ENCODE assay signal across 15 cellular contexts in the genomic region with DNA sequence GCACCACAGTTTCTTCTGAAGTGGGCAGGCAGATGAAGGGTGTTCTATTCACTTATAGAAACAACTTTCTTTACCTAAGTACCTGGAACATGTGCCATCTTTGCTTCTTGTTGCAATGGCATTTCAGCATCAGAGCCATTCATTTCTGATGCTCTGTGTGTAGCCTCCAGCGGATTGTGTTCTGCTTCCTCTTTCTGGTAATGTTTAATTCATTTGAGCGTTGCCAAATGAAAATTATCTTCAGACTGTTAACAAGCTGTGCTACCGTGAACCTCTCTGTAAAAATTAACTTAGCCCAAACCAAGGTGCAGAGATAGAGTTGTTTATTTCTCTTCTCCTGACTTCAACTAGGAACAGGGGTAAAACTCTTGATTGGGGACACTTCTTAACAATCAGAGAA.
DNase-seq lines count a peak whose midpoint lies in the region; ATAC-seq, FAIRE-seq and TF ChIP-seq lines count a peak whose summit lies in the region.
"Had no signal": no experiment of that assay in that cellular context is flagged by ENCODE, and none has a peak within 500 bp of the region (broad histone marks: within the 10 kb centered on the region; RNA-seq: fewer than 3 reads in every experiment).

No MANE protein-coding gene starts in this region.

- intact Hi-C loops in pancreas (cut with DNase I) = no loop called here

- H3K27ac ChIP-seq in pancreas = peak overlapping the region in 1 of 4 donors; percentile 0
- H3K27ac ChIP-seq: testis had no signal

- no peak overlapping the region for H3K27ac Mint-ChIP-seq in immature natural killer cell
- H3K27ac Mint-ChIP-seq: activated CD4-positive, alpha-beta T cell treated with anti-CD3 and anti-CD28 coated beads for 36 hours; activated T-helper 1 cell treated with anti-CD3 and anti-CD28 coated beads, Interleukin-12 subunit alpha, Interleukin-12 subunit beta, Interleukin-2, Interleukin-4 antibody, amounts not matched to agents 30 ng/mL and 10 ng/mL and 1 ng/mL, durations not matched to agents 14 hours and 24 hours and 36 hours; CD4-positive, CD25-positive, alpha-beta regulatory T cell; T-cell had no signal

- H3K4me1 ChIP-seq in pancreas = no peaks in the 10 kb centered on the region
- H3K4me1 ChIP-seq: testis had no signal

- H3K36me3 ChIP-seq in pancreas = no peaks in the 10 kb centered on the region

- peaks cover 0 to 4% (median 0%) of the 10 kb centered on the region in 6 donors for H3K9me3 Mint-ChIP-seq in immature natural killer cell
- H3K9me3 Mint-ChIP-seq: activated T-helper 1 cell treated with anti-CD3 and anti-CD28 coated beads, Interleukin-12 subunit alpha, Interleukin-12 subunit beta, Interleukin-2, Interleukin-4 antibody, amounts not matched to agents 30 ng/mL and 10 ng/mL and 1 ng/mL, durations not matched to agents 14 hours and 24 hours and 36 hours; CD4-positive, CD25-positive, alpha-beta regulatory T cell had no signal

- ATAC-seq in GM19324 (IDR thresholded peaks at IDR 0.05; ENCODE audit: low FRiP score, unreplicated experiment) = peak; percentile 67
- peak; percentile 49 for ATAC-seq in HG02588 (IDR thresholded peaks at IDR 0.05; ENCODE audit: unreplicated experiment)
- ATAC-seq in HG03378 (IDR thresholded peaks at IDR 0.05; ENCODE audit: unreplicated experiment) = peak; percentile 92
- ATAC-seq in pancreas = peak in 3 of 4 donors; percentile 40 to 74 (median 67)
- ATAC-seq in GM18519 (IDR thresholded peaks at IDR 0.05; ENCODE audit: low FRiP score, unreplicated experiment) = no peak
- ATAC-seq: activated CD4-positive, alpha-beta T cell treated with anti-CD3 and anti-CD28 coated beads for 36 hours; T-cell had no signal

- H3K27me3 Mint-ChIP-seq in immature natural killer cell (ENCODE audit: low read depth in 3 of 3) = peaks cover 0 to 1% (median 0%) of the 10 kb centered on the region in 3 donors
- H3K27me3 Mint-ChIP-seq: CD4-positive, CD25-positive, alpha-beta regulatory T cell had no signal

- no peaks in the 10 kb centered on the region for H3K9me3 ChIP-seq in pancreas
- H3K9me3 ChIP-seq: testis had no signal

- WGBS in pancreas, 2 donors = 6 to 9% methylated on average over 3 of the region's 3 CpGs

- no peaks in the 10 kb centered on the region for H3K36me3 Mint-ChIP-seq in immature natural killer cell
- H3K36me3 Mint-ChIP-seq: CD4-positive, CD25-positive, alpha-beta regulatory T cell; T-cell had no signal

- no peak overlapping the region for H3K4me3 ChIP-seq in pancreas
- H3K4me3 ChIP-seq: testis had no signal

- H3K27me3 ChIP-seq in pancreas = no peaks in the 10 kb centered on the region
- H3K27me3 ChIP-seq: testis had no signal

- no peak for FAIRE-seq in pancreas (lab: Jason Lieb, UNC)

- H3K4me1 Mint-ChIP-seq in immature natural killer cell = no peaks in the 10 kb centered on the region
- H3K4me1 Mint-ChIP-seq: activated CD4-positive, alpha-beta T cell treated with anti-CD3 and anti-CD28 coated beads for 36 hours; CD4-positive, CD25-positive, alpha-beta regulatory T cell; T-cell had no signal

- no peak overlapping the region for H3K4me3 Mint-ChIP-seq in immature natural killer cell
- H3K4me3 Mint-ChIP-seq: activated CD4-positive, alpha-beta T cell treated with anti-CD3 and anti-CD28 coated beads for 36 hours; activated T-helper 1 cell treated with anti-CD3 and anti-CD28 coated beads, Interleukin-12 subunit alpha, Interleukin-12 subunit beta, Interleukin-2, Interleukin-4 antibody, amounts not matched to agents 30 ng/mL and 10 ng/mL and 1 ng/mL, durations not matched to agents 14 hours and 24 hours and 36 hours; CD4-positive, CD25-positive, alpha-beta regulatory T cell; T-cell had no signal

- DNase-seq in pancreas = no peak
- no peak for DNase-seq in NCI-H2107 (lab: John Stamatoyannopoulos, UW)
- DNase-seq in immature natural killer cell = no peak
- DNase-seq: activated CD4-positive, alpha-beta T cell treated with anti-CD3 and anti-CD28 coated beads for 36 hours; amygdala; CD4-positive, CD25-positive, alpha-beta regulatory T cell; dermis blood vessel endothelial cell; HCEC 1CT; T-cell; testis had no signal

- TF ChIP-seq CTCF in pancreas (IDR thresholded peaks at IDR 0.05) = no peak
